ENCODE assay signal across 2 cellular contexts in genomic region chr4:99710020-99710419, GRCh38.
A peak's percentile ranks its signal among the peaks of the same experiment; 100 is the strongest.
TF ChIP-seq lines count a peak whose summit lies in the region.

No MANE protein-coding gene starts in this region.

TF ChIP-seq in A549, 52 proteins besides CTCF, POLR2A, EP300 and RAD21:
- TF ChIP-seq BCL3 (IDR thresholded peaks at IDR 0.05) (no peak), MAFK (IDR thresholded peaks at IDR 0.05; ENCODE audit: partially characterized antibody) (peak; percentile 87)

TF ChIP-seq in K562, 482 proteins besides CTCF, POLR2A, EP300 and RAD21 (continued from another document):
- peak; percentile 85 for TF ChIP-seq ZNF316 (IDR thresholded peaks at IDR 0.05)
- no peak for TF ChIP-seq NCOA1 (IDR thresholded peaks at IDR 0.05; ENCODE audit: low read depth)
- TF ChIP-seq CBX8 (IDR thresholded peaks at IDR 0.05; ENCODE audit: borderline replicate concordance, extremely low read depth, low read depth, low read length, poor library complexity, severe bottlenecking): no peak
- TF ChIP-seq TRIM28 (IDR thresholded peaks at IDR 0.05): no peak
- no peak for TF ChIP-seq ZNF561 (CRISPR knock-in tag; conservative IDR thresholded peaks at IDR 0.05)
- peak; percentile 90 for TF ChIP-seq MAFG (tag; conservative IDR thresholded peaks at IDR 0.05)
- TF ChIP-seq MAFK (IDR thresholded peaks at IDR 0.05; ENCODE audit: low read length): peak; percentile 91
- TF ChIP-seq E2F6 (IDR thresholded peaks at IDR 0.05; ENCODE audit: borderline replicate concordance in 1 of 2, extremely low read depth in 1 of 2, insufficient read depth in 1 of 2, insufficient read length in 1 of 2, low read depth in 1 of 2, low read length in 1 of 2, poor library complexity in 1 of 2, severe bottlenecking in 1 of 2): no peak
